Comparison of ENCODE assay signal across 19 cellular contexts in genomic region chr2:37698931-37699481, GRCh38. TPM values are rescaled to one million over a fixed set of nuclear protein-coding genes. Genes with fewer than 3 reads are reported as not detected.
DNase-seq lines count a peak whose midpoint lies in the region; ATAC-seq and TF ChIP-seq lines count a peak whose summit lies in the region.
"Had no signal": no experiment of that assay in that cellular context is flagged by ENCODE, and none has a peak within 500 bp of the region (broad histone marks: within the 10 kb centered on the region; RNA-seq: fewer than 3 reads in every experiment).

No MANE protein-coding gene starts in this region.

- POLR2A ChIA-PET in HCT116 (lab: Charles Lee), result no interaction called here
- POLR2A ChIA-PET in SK-N-SH (lab: Yijun Ruan, JAX), result no interaction called here

- H3K9me2 ChIP-seq in HCT116 (ENCODE audit: insufficient read depth) (no peaks in the 10 kb centered on the region), SK-N-SH (no peaks in the 10 kb centered on the region)

- H3K79me2 ChIP-seq in HCT116 (ENCODE audit: insufficient read depth, low read length) (no peaks in the 10 kb centered on the region), SK-N-SH (ENCODE audit: insufficient read depth) (no peaks in the 10 kb centered on the region)

- TF ChIP-seq POLR2A in HCT116 (IDR thresholded peaks at IDR 0.05; ENCODE audit: borderline replicate concordance, extremely low read depth, insufficient read depth, insufficient read length), result no peak

- H4K20me1 ChIP-seq in HCT116 (ENCODE audit: insufficient read depth), result no peaks in the 10 kb centered on the region
- no peaks in the 10 kb centered on the region for H4K20me1 ChIP-seq in SK-N-SH (ENCODE audit: insufficient read depth)

- H2AFZ ChIP-seq in HCT116 (ENCODE audit: low read depth, low read length, poor library complexity, severe bottlenecking) (peak overlapping the region; percentile 46), SK-N-SH (ENCODE audit: low read depth) (peak overlapping the region; percentile 47; the same call in 1 of the 2 replicates)

- H3K4me1 ChIP-seq in HCT116 (ENCODE audit: control insufficient read depth in 1 of 2, insufficient read depth in 2 of 2, low read length in 2 of 2) (no peaks in the 10 kb centered on the region), SK-N-SH (ENCODE audit: control insufficient read depth in 1 of 2, insufficient read depth in 2 of 2, low read depth in 1 of 2, low read length in 1 of 2) (peaks cover 4 to 18% of the 10 kb centered on the region in 2 experiments)

- ATAC-seq in HCT116, result no peak
- no peak for ATAC-seq in HG02678 (IDR thresholded peaks at IDR 0.05; ENCODE audit: unreplicated experiment)
- no peak for ATAC-seq in HG02642 (IDR thresholded peaks at IDR 0.05; ENCODE audit: poor library complexity, unreplicated experiment)
- ATAC-seq in HG03571 (IDR thresholded peaks at IDR 0.05; ENCODE audit: unreplicated experiment), result no peak
- ATAC-seq: activated naive CD4-positive, alpha-beta T cell treated with anti-CD3 and anti-CD28 coated beads, Interleukin-2, amount 50 U/mL, for 72 hours; left colon had no signal

- RAD21 ChIA-PET in HCT116 (lab: Charles Lee; ENCODE audit: low non-redundant PET in 1 of 2, low total read pairs in 2 of 2, uncharacterized antibody in 2 of 2, unreplicated experiment in 2 of 2), result no interaction called here

- TF ChIP-seq CTCF in HCT116 (IDR thresholded peaks at IDR 0.05 in 2 of 3, conservative IDR thresholded peaks at IDR 0.05 in 1 of 3; ENCODE audit: borderline replicate concordance in 1 of 3, insufficient read depth in 1 of 3, low read depth in 2 of 3, low read length in 2 of 3), result no peak
- no peak for TF ChIP-seq CTCF in SK-N-SH (IDR thresholded peaks at IDR 0.05)
- no peak for TF ChIP-seq CTCF in fibroblast of the aortic adventitia (IDR thresholded peaks at IDR 0.05; ENCODE audit: insufficient read depth, low read length)

- intact Hi-C loops in HCT116 (cut with micrococcal nuclease), result no loop called here

- H3F3A ChIP-seq in SK-N-SH (replicated peaks; ENCODE audit: insufficient read depth), result peaks cover 30% of the 10 kb centered on the region

- H3K9me3 ChIP-seq in HCT116 (ENCODE audit: control insufficient read depth in 1 of 2, insufficient read depth in 1 of 2, low read depth in 1 of 2, low read length in 2 of 2), result no peaks in the 10 kb centered on the region
- no peaks in the 10 kb centered on the region for H3K9me3 ChIP-seq in SK-N-SH

- no peak overlapping the region for H3K9ac ChIP-seq in HCT116 (ENCODE audit: low read length)
- H3K9ac ChIP-seq in SK-N-SH, result peak overlapping the region; percentile 38; the same call in 1 of the 2 replicates

- no peak overlapping the region for H3K4me3 ChIP-seq in HCT116 (replicated peaks in 1 of 2; ENCODE audit: low read depth in 1 of 2, low read length in 2 of 2)
- H3K4me3 ChIP-seq in SK-N-SH (ENCODE audit: low read depth in 2 of 2, low read length in 1 of 2), result no peak overlapping the region
- no peak overlapping the region for H3K4me3 ChIP-seq in fibroblast of the aortic adventitia (ENCODE audit: low read depth, low read length)

- H3K36me3 ChIP-seq in HCT116 (ENCODE audit: control insufficient read depth in 1 of 2, insufficient read depth in 2 of 2, low read length in 2 of 2), result no peaks in the 10 kb centered on the region
- H3K36me3 ChIP-seq in SK-N-SH (replicated peaks in 1 of 2; ENCODE audit: control insufficient read depth in 1 of 2, insufficient read depth in 2 of 2, low read length in 1 of 2), result no peaks in the 10 kb centered on the region

- no peak for TF ChIP-seq RAD21 in HCT116 (IDR thresholded peaks at IDR 0.05; ENCODE audit: low read depth)
- TF ChIP-seq RAD21 in SK-N-SH (IDR thresholded peaks at IDR 0.05; ENCODE audit: low read length), result no peak

- H3K27me3 ChIP-seq in HCT116 (ENCODE audit: insufficient read depth, low read length) (no peaks in the 10 kb centered on the region), SK-N-SH (ENCODE audit: insufficient read depth) (no peaks in the 10 kb centered on the region)

- no TSS peak for BruUV-seq in HCT116 (replicated peaks; lab: Mats Ljungman, UMichigan)

- TF ChIP-seq EP300 in SK-N-SH (IDR thresholded peaks at IDR 0.05; ENCODE audit: borderline replicate concordance in 1 of 2, low read depth in 1 of 2, low read length in 1 of 2), result peak; percentile 6 to 70; a peak in 1 of 4 replicates

- WGBS in SK-N-SH (ENCODE audit: low lambda C conversion rate), result 33% methylated on average over 2 of the region's 2 CpGs

- no peak overlapping the region for H3K4me2 ChIP-seq in HCT116 (ENCODE audit: low read length)
- H3K4me2 ChIP-seq in SK-N-SH, result peak overlapping the region; percentile 47

- CTCF ChIA-PET in HCT116 (lab: Charles Lee), result no interaction called here
- CTCF ChIA-PET in SK-N-SH (lab: Yijun Ruan, JAX), result interaction anchor here (1.0 kb wide), 1 partner anchor 284 kb away, joined by 3 read pairs; no protein-coding TSS in a partner anchor

- DNase-seq in HCT116 (ENCODE audit: low read depth, low spot score), result no peak
- no peak for DNase-seq in SK-N-SH
- peak; percentile 49 for DNase-seq in fibroblast of the aortic adventitia (ENCODE audit: low read depth)
- DNase-seq in renal cortical epithelial cell (ENCODE audit: low read depth), result peak; percentile 94
- no peak for DNase-seq in activated CD8-positive, alpha-beta memory T cell treated with anti-CD3 and anti-CD28 coated beads, Interleukin-2, amount 50 U/mL, for 4 hours
- DNase-seq: activated CD4-positive, alpha-beta T cell treated with anti-CD3 and anti-CD28 coated beads, Interleukin-2, amount 10 ng/mL, durations not matched to agents 7 days and 5 days; activated T-cell treated with anti-CD3 and anti-CD28 coated beads, Interleukin-2, amount 50 U/mL, for 24 hours; CD4-positive, CD25-positive, alpha-beta regulatory T cell; cerebellar nuclear complex; left colon; MV-4-11; naive B cell; NCI-H2081; SHP77 treated with DMSO at 0.1 percent for 48 hours; T-helper 9 cell had no signal

- H3K27ac ChIP-seq in HCT116 (ENCODE audit: low read depth, low read length), result no peak overlapping the region
- peak overlapping the region; percentile 74 to 76; a peak in 3 of 4 replicates for H3K27ac ChIP-seq in SK-N-SH (ENCODE audit: low read depth in 2 of 2, low read length in 1 of 2)

TF ChIP-seq in HCT116, 20 proteins besides CTCF, POLR2A, EP300 and RAD21:
- TF ChIP-seq ZFX (IDR thresholded peaks at IDR 0.05), result no peak
- no peak for TF ChIP-seq MAX (IDR thresholded peaks at IDR 0.05)
- TF ChIP-seq CEBPB (IDR thresholded peaks at IDR 0.05; ENCODE audit: low read depth), result no peak
- TF ChIP-seq EZH2phosphoT487 (IDR thresholded peaks at IDR 0.05; ENCODE audit: borderline replicate concordance), result no peak
TF ChIP-seq in HCT116: peak in this region for 0.

TF ChIP-seq in SK-N-SH, 30 proteins besides CTCF, POLR2A, EP300 and RAD21 (continues in another document):
- TF ChIP-seq GATA2 (CRISPR knock-in tag; IDR thresholded peaks at IDR 0.05) (no peak), RFX5 (IDR thresholded peaks at IDR 0.05; ENCODE audit: low read length) (no peak), ELF1 (IDR thresholded peaks at IDR 0.05) (no peak), YY1 (IDR thresholded peaks at IDR 0.05; ENCODE audit: low read depth) (no peak), TCF12 (IDR thresholded peaks at IDR 0.05) (peak; percentile 56), GABPA (IDR thresholded peaks at IDR 0.05; ENCODE audit: low read depth) (no peak), PBX3 (IDR thresholded peaks at IDR 0.05) (peak; percentile 37; the same call in 1 of the 2 replicates), MEF2A (IDR thresholded peaks at IDR 0.05; ENCODE audit: borderline replicate concordance, low read depth) (0 out of 2 replicates have a peak, but pooled peaks have one; percentile 35), SIN3A (IDR thresholded peaks at IDR 0.05; ENCODE audit: borderline replicate concordance, low read depth, low read length) (no peak), REST (IDR thresholded peaks at IDR 0.05; ENCODE audit: low read depth, low read length) (0 out of 2 replicates have a peak, but pooled peaks have one; percentile 34)

RNA-seq across cellular contexts. Expression of gene CDC42EP3, which starts 27.6 kb away (rescaled TPM):
- total RNA-seq in HCT116 (2021; ENCODE audit: unreplicated experiment), result 38.2 TPM
- 16.6 and 25.8 TPM in 2 replicates for polyA plus RNA-seq in HCT116 (2012)
- polyA plus RNA-seq in SK-N-SH (2012; rRNA removed), result 87.5 and 105 TPM in 2 replicates
- polyA plus RNA-seq in SK-N-SH (2012; cell fraction: cytosol; rRNA removed), result 92.7 and 103 TPM in 2 replicates
- polyA plus RNA-seq in SK-N-SH (2012; cell fraction: nucleus; rRNA removed), result 70.1 and 83.8 TPM in 2 replicates
- 30.5 and 34.7 TPM in 2 replicates for total RNA-seq in fibroblast of the aortic adventitia (ENCODE audit: low replicate concordance)
- 22.2 and 33.2 TPM in 2 replicates for total RNA-seq in renal cortical epithelial cell

Comparison
In these comparisons a context has a peak if more than half of its experiments do, and no peak if none do; other contexts are left out.
1. DNase-seq: peak in fibroblast of the aortic adventitia (single experiment) and renal cortical epithelial cell (single experiment); none in HCT116 (single experiment), SK-N-SH (single experiment) and activated CD8-positive, alpha-beta memory T cell treated with anti-CD3 and anti-CD28 coated beads, Interleukin-2, amount 50 U/mL, for 4 hours (single experiment).
2. Of the 11 proteins assayed by ChIP-seq in both SK-N-SH and HCT116: peak only in SK-N-SH: JUND, REST and ZBTB33; only in HCT116: none; in both: none; in neither: 8.